Comparison of ENCODE assay signal across 8 cellular contexts in the genomic region with DNA sequence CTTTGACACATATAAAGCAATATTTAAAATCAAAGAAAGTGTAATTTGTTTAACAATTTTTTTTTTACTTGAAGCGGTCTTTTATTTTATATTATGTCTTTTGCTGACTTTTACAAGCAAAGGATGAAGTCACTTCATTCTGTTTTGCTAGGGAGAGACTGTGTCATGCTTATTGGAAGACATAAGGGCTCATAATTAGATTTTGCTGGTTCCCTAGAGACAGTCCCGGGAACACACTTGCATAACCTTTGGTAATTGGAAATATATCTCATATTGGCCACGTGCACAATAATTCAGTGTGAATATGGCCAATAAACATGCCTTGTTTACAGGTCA. TPM values are rescaled to one million over a fixed set of nuclear protein-coding genes. Genes with fewer than 3 reads are reported as not detected.
DNase-seq lines count a peak whose midpoint lies in the region; ATAC-seq, FAIRE-seq and TF ChIP-seq lines count a peak whose summit lies in the region.

No MANE protein-coding gene starts in this region.

- H3K4me1 ChIP-seq in upper lobe of left lung, result peaks cover 0 to 11% (median 8%) of the 10 kb centered on the region in 4 donors

- H3K27ac ChIP-seq in SK-N-MC (no peak overlapping the region), upper lobe of left lung (peak overlapping the region in 1 of 4 donors; percentile 64)

- FAIRE-seq in HTR-8/SVneo (lab: Jason Lieb, UNC), result no peak

- H3K27me3 Mint-ChIP-seq in activated T-cell treated with anti-CD3 and anti-CD28 coated beads, Interleukin-2, amount 50 U/mL, for 24 hours, result peaks cover 26% of the 10 kb centered on the region
- peaks cover 0 to 17% (median 6%) of the 10 kb centered on the region in 3 donors for H3K27me3 Mint-ChIP-seq in immature natural killer cell (ENCODE audit: low read depth in 3 of 3)

- no peak overlapping the region for H3K9ac ChIP-seq in SK-N-MC (ENCODE audit: insufficient read length)

- 40 to 46% methylated on average over 3 of the region's 3 CpGs for WGBS in upper lobe of left lung, 2 donors

- TF ChIP-seq POLR2A in upper lobe of left lung (IDR thresholded peaks at IDR 0.05), result no peak

- ATAC-seq in upper lobe of left lung (ENCODE audit: low FRiP score in 2 of 2), result no peak

- peak overlapping the region; percentile 76 for H3K27ac Mint-ChIP-seq in activated T-cell treated with anti-CD3 and anti-CD28 coated beads, Interleukin-2, amount 50 U/mL, for 24 hours
- peak overlapping the region in 3 of 6 donors; percentile 35 to 53 (median 42) for H3K27ac Mint-ChIP-seq in immature natural killer cell

- peak overlapping the region; percentile 75 for H3K4me3 ChIP-seq in SK-N-MC
- peak overlapping the region in 3 of 4 donors; percentile 64 to 92 (median 69) for H3K4me3 ChIP-seq in upper lobe of left lung

- H3K9me3 Mint-ChIP-seq in activated T-cell treated with anti-CD3 and anti-CD28 coated beads, Interleukin-2, amount 50 U/mL, for 24 hours, result peaks cover 2% of the 10 kb centered on the region
- peaks cover 0 to 2% (median 0%) of the 10 kb centered on the region in 6 donors for H3K9me3 Mint-ChIP-seq in immature natural killer cell

- no peak overlapping the region for H3K4me3 Mint-ChIP-seq in activated T-cell treated with anti-CD3 and anti-CD28 coated beads, Interleukin-2, amount 50 U/mL, for 24 hours
- H3K4me3 Mint-ChIP-seq in immature natural killer cell, result peak overlapping the region in 4 of 5 donors; percentile 83 to 93 (median 90)

- H3K36me3 ChIP-seq in SK-N-MC (ENCODE audit: insufficient read depth, low read length) (no peaks in the 10 kb centered on the region), upper lobe of left lung (no peaks in the 10 kb centered on the region)

- no peak for TF ChIP-seq EP300 in upper lobe of left lung (IDR thresholded peaks at IDR 0.05)

- H3K9me3 ChIP-seq in SK-N-MC (ENCODE audit: low read depth, low read length) (no peaks in the 10 kb centered on the region), upper lobe of left lung (no peaks in the 10 kb centered on the region)

- DNase-seq in activated T-cell treated with anti-CD3 and anti-CD28 coated beads, Interleukin-2, amount 50 U/mL, for 24 hours, result no peak
- DNase-seq in activated T-cell treated with anti-CD3 and anti-CD28 coated beads, Interleukin-2, amount 50 U/mL, for 48 hours, result no peak
- no peak for DNase-seq in SK-N-MC (ENCODE audit: low read depth, low spot score)
- no peak for DNase-seq in immature natural killer cell
- no peak for DNase-seq in upper lobe of left lung
- DNase-seq in NCI-H2107 (lab: John Stamatoyannopoulos, UW), result no peak
- DNase-seq in HTR-8/SVneo (ENCODE audit: insufficient read length, low spot score), result no peak
- DNase-seq in globus pallidus (ENCODE audit: low spot score), result no peak

- peaks cover 5% of the 10 kb centered on the region for H3K4me1 Mint-ChIP-seq in activated T-cell treated with anti-CD3 and anti-CD28 coated beads, Interleukin-2, amount 50 U/mL, for 24 hours (ENCODE audit: low read depth)
- H3K4me1 Mint-ChIP-seq in immature natural killer cell, result peaks cover 4 to 5% of the 10 kb centered on the region in 2 donors

- TF ChIP-seq CTCF in upper lobe of left lung (IDR thresholded peaks at IDR 0.05), result no peak

- peaks cover under 1% of the 10 kb centered on the region for H3K36me3 Mint-ChIP-seq in activated T-cell treated with anti-CD3 and anti-CD28 coated beads, Interleukin-2, amount 50 U/mL, for 24 hours (ENCODE audit: low read depth)
- H3K36me3 Mint-ChIP-seq in immature natural killer cell, result no peaks in the 10 kb centered on the region

- H3K27me3 ChIP-seq in upper lobe of left lung, result no peaks in the 10 kb centered on the region

RNA-seq across cellular contexts. Expression of gene NET1, which starts 0.4 kb away (rescaled TPM):
- 1 to 10 TPM; 1.5 to 2.3 (median 2.3) TPM for polyA plus RNA-seq in immature natural killer cell
- total RNA-seq in upper lobe of left lung, result 10 to 100 TPM; 24.1 to 85.0 (median 47.2) TPM

RNA-seq across cellular contexts. Expression of gene TUBAL3, which starts 7.3 kb away (rescaled TPM):
- polyA plus RNA-seq in immature natural killer cell, result not detected
- total RNA-seq in upper lobe of left lung, result under 1 TPM in 1 of 6 donors, not detected in 5; 0.59 TPM

RNA-seq across cellular contexts. Expression of gene UCN3, which starts 47.1 kb away (rescaled TPM):
- not detected for polyA plus RNA-seq in immature natural killer cell
- total RNA-seq in upper lobe of left lung, result 1 to 10 TPM in 2 of 6 donors, not detected in 4; 1.3 to 1.6 TPM
